17 cellular contexts compared by ENCODE assay signal in genomic region chr14:35319509-35319908, GRCh38. TPM values are rescaled to one million over a fixed set of nuclear protein-coding genes. Genes with fewer than 3 reads are reported as not detected.
DNase-seq lines count a peak whose midpoint lies in the region; ATAC-seq and TF ChIP-seq lines count a peak whose summit lies in the region.
"Had no signal": no experiment of that assay in that cellular context is flagged by ENCODE, and none has a peak within 500 bp of the region (broad histone marks: within the 10 kb centered on the region; RNA-seq: fewer than 3 reads in every experiment).

No MANE protein-coding gene starts in this region.

- no peak overlapping the region for H3K4me3 Mint-ChIP-seq in activated CD8-positive, alpha-beta T cell treated with anti-CD3 and anti-CD28 coated beads for 36 hours
- H3K4me3 Mint-ChIP-seq in activated CD8-positive, alpha-beta T cell treated with anti-CD3 and anti-CD28 coated beads, Interleukin-2, amount 10 ng/mL, durations not matched to agents 7 days and 5 days: no peak overlapping the region
- H3K4me3 Mint-ChIP-seq in natural killer cell treated with Interleukin-12 subunit alpha and Interleukin-12 subunit beta and Interleukin-15 and Interleukin-18, amount 100 ng/mL, for 72 hours: no peak overlapping the region
- no peak overlapping the region for H3K4me3 Mint-ChIP-seq in natural killer cell
- no peak overlapping the region for H3K4me3 Mint-ChIP-seq in WTC11
- H3K4me3 Mint-ChIP-seq: CD8-positive, alpha-beta memory T cell; H9 had no signal

- H3K27me3 ChIP-seq in vagina: no peaks in the 10 kb centered on the region
- H3K27me3 ChIP-seq: BLaER1 had no signal

- H3K27ac Mint-ChIP-seq in activated CD8-positive, alpha-beta T cell treated with anti-CD3 and anti-CD28 coated beads for 36 hours: peak overlapping the region; percentile 16
- H3K27ac Mint-ChIP-seq in activated CD8-positive, alpha-beta T cell treated with anti-CD3 and anti-CD28 coated beads, Interleukin-2, amount 10 ng/mL, durations not matched to agents 7 days and 5 days: no peak overlapping the region
- H3K27ac Mint-ChIP-seq in natural killer cell treated with Interleukin-12 subunit alpha and Interleukin-12 subunit beta and Interleukin-15 and Interleukin-18, amount 100 ng/mL, for 72 hours: peak overlapping the region; percentile 14 to 33
- H3K27ac Mint-ChIP-seq in natural killer cell (peak overlapping the region in 1 of 2 donors; percentile 45), WTC11 (0 out of 2 replicates have a peak overlapping the region, but pooled peaks have one; percentile 7)

- intact Hi-C loops in activated CD8-positive, alpha-beta T cell treated with anti-CD3 and anti-CD28 coated beads for 36 hours (cut with micrococcal nuclease): no loop called here
- intact Hi-C loops in natural killer cell (cut with micrococcal nuclease) (no loop called here), vagina (cut with DNase I) (no loop called here)

- no peak overlapping the region for H3K27ac ChIP-seq in vagina
- H3K27ac ChIP-seq: BLaER1 had no signal

- no peak for TF ChIP-seq POLR2A in vagina (IDR thresholded peaks at IDR 0.05)

- ATAC-seq in activated CD8-positive, alpha-beta T cell treated with anti-CD3 and anti-CD28 coated beads for 36 hours: no peak
- no peak for ATAC-seq in activated CD8-positive, alpha-beta T cell treated with anti-CD3 and anti-CD28 coated beads, Interleukin-2, amount 10 ng/mL, durations not matched to agents 7 days and 5 days
- no peak for ATAC-seq in natural killer cell treated with Interleukin-12 subunit alpha and Interleukin-12 subunit beta and Interleukin-15 and Interleukin-18, amount 100 ng/mL, for 72 hours
- ATAC-seq in natural killer cell: no peak
- no peak for ATAC-seq in WTC11
- ATAC-seq: GM12878 had no signal

- H3K4me1 Mint-ChIP-seq in activated CD8-positive, alpha-beta T cell treated with anti-CD3 and anti-CD28 coated beads for 36 hours (ENCODE audit: low read depth): peaks cover 11% of the 10 kb centered on the region
- peaks cover 20% of the 10 kb centered on the region for H3K4me1 Mint-ChIP-seq in activated CD8-positive, alpha-beta T cell treated with anti-CD3 and anti-CD28 coated beads, Interleukin-2, amount 10 ng/mL, durations not matched to agents 7 days and 5 days (ENCODE audit: low read depth)
- H3K4me1 Mint-ChIP-seq in natural killer cell treated with Interleukin-12 subunit alpha and Interleukin-12 subunit beta and Interleukin-15 and Interleukin-18, amount 100 ng/mL, for 72 hours (ENCODE audit: low read depth in 2 of 2): peaks cover 0 to 7% of the 10 kb centered on the region in 2 donors
- H3K4me1 Mint-ChIP-seq in natural killer cell: peaks cover 0 to 4% of the 10 kb centered on the region in 2 donors
- H3K4me1 Mint-ChIP-seq in WTC11: no peaks in the 10 kb centered on the region
- H3K4me1 Mint-ChIP-seq: H9 had no signal

- H3K27me3 Mint-ChIP-seq in activated CD8-positive, alpha-beta T cell treated with anti-CD3 and anti-CD28 coated beads for 36 hours: no peaks in the 10 kb centered on the region
- H3K27me3 Mint-ChIP-seq in activated CD8-positive, alpha-beta T cell treated with anti-CD3 and anti-CD28 coated beads, Interleukin-2, amount 10 ng/mL, durations not matched to agents 7 days and 5 days (ENCODE audit: low read depth): no peaks in the 10 kb centered on the region
- no peaks in the 10 kb centered on the region for H3K27me3 Mint-ChIP-seq in natural killer cell treated with Interleukin-12 subunit alpha and Interleukin-12 subunit beta and Interleukin-15 and Interleukin-18, amount 100 ng/mL, for 72 hours
- H3K27me3 Mint-ChIP-seq in natural killer cell (ENCODE audit: low read depth in 2 of 2) (no peaks in the 10 kb centered on the region), WTC11 (ENCODE audit: low read depth) (no peaks in the 10 kb centered on the region)
- H3K27me3 Mint-ChIP-seq: CD8-positive, alpha-beta memory T cell had no signal

- no peak overlapping the region for H3K4me3 ChIP-seq in vagina
- H3K4me3 ChIP-seq: BLaER1, GM12878 had no signal

- peaks cover 29% of the 10 kb centered on the region for H3K36me3 Mint-ChIP-seq in activated CD8-positive, alpha-beta T cell treated with anti-CD3 and anti-CD28 coated beads for 36 hours (ENCODE audit: low read depth)
- peaks cover 33% of the 10 kb centered on the region for H3K36me3 Mint-ChIP-seq in activated CD8-positive, alpha-beta T cell treated with anti-CD3 and anti-CD28 coated beads, Interleukin-2, amount 10 ng/mL, durations not matched to agents 7 days and 5 days (ENCODE audit: low read depth)
- H3K36me3 Mint-ChIP-seq in natural killer cell treated with Interleukin-12 subunit alpha and Interleukin-12 subunit beta and Interleukin-15 and Interleukin-18, amount 100 ng/mL, for 72 hours: peaks cover 13% of the 10 kb centered on the region
- no peaks in the 10 kb centered on the region for H3K36me3 Mint-ChIP-seq in natural killer cell
- peaks cover 26% of the 10 kb centered on the region for H3K36me3 Mint-ChIP-seq in WTC11

- H3K9me3 ChIP-seq in vagina: no peaks in the 10 kb centered on the region
- H3K9me3 ChIP-seq: BLaER1 had no signal

- CTCF ChIA-PET in activated CD8-positive, alpha-beta T cell treated with anti-CD3 and anti-CD28 coated beads for 36 hours (lab: Charles Lee): interaction anchor here (0.9 to 1.5 kb wide), 5 partner anchors 11 to 179 kb away, joined by 3 read pairs; no protein-coding TSS in a partner anchor
- CTCF ChIA-PET in activated CD8-positive, alpha-beta T cell treated with anti-CD3 and anti-CD28 coated beads, Interleukin-2, amount 10 ng/mL, durations not matched to agents 7 days and 5 days (lab: Charles Lee): interaction anchor here (1.0 kb wide), 1 partner anchor 12 kb away, joined by 3 read pairs; no protein-coding TSS in a partner anchor
- CTCF ChIA-PET in WTC11 (lab: Charles Lee): interaction anchor here (0.6 kb wide), 1 partner anchor 119 kb away, joined by 3 read pairs; no protein-coding TSS in a partner anchor

- POLR2A ChIA-PET in activated CD8-positive, alpha-beta T cell treated with anti-CD3 and anti-CD28 coated beads for 36 hours (lab: Charles Lee): interaction anchor here (0.7 to 1.6 kb wide), 4 partner anchors 15 to 85 kb away, joined by 3 to 4 read pairs (median 4); partner anchors contain the start of gene NFKBIA
- POLR2A ChIA-PET in activated CD8-positive, alpha-beta T cell treated with anti-CD3 and anti-CD28 coated beads, Interleukin-2, amount 10 ng/mL, durations not matched to agents 7 days and 5 days (lab: Charles Lee): interaction anchor here (0.8 to 1.8 kb wide), 2 partner anchors 83 to 84 kb away, joined by 3 to 4 read pairs; no protein-coding TSS in a partner anchor
- POLR2A ChIA-PET in WTC11 (lab: Charles Lee): no interaction called here

- no peak for TF ChIP-seq CTCF in activated CD8-positive, alpha-beta T cell treated with anti-CD3 and anti-CD28 coated beads for 36 hours (IDR thresholded peaks at IDR 0.05)
- TF ChIP-seq CTCF in natural killer cell (IDR thresholded peaks at IDR 0.05) (no peak), WTC11 (IDR thresholded peaks at IDR 0.05) (no peak), vagina (IDR thresholded peaks at IDR 0.05) (no peak)

- no peaks in the 10 kb centered on the region for H3K9me3 Mint-ChIP-seq in activated CD8-positive, alpha-beta T cell treated with anti-CD3 and anti-CD28 coated beads for 36 hours
- H3K9me3 Mint-ChIP-seq in activated CD8-positive, alpha-beta T cell treated with anti-CD3 and anti-CD28 coated beads, Interleukin-2, amount 10 ng/mL, durations not matched to agents 7 days and 5 days (ENCODE audit: insufficient read depth): no peaks in the 10 kb centered on the region
- H3K9me3 Mint-ChIP-seq in natural killer cell treated with Interleukin-12 subunit alpha and Interleukin-12 subunit beta and Interleukin-15 and Interleukin-18, amount 100 ng/mL, for 72 hours: no peaks in the 10 kb centered on the region
- H3K9me3 Mint-ChIP-seq in natural killer cell (no peaks in the 10 kb centered on the region), WTC11 (no peaks in the 10 kb centered on the region)
- H3K9me3 Mint-ChIP-seq: CD8-positive, alpha-beta memory T cell; H9 had no signal

- no peak for DNase-seq in activated CD8-positive, alpha-beta T cell treated with anti-CD3 and anti-CD28 coated beads for 36 hours
- no peak for DNase-seq in activated CD8-positive, alpha-beta T cell treated with anti-CD3 and anti-CD28 coated beads, Interleukin-2, amount 10 ng/mL, durations not matched to agents 7 days and 5 days
- DNase-seq in natural killer cell treated with Interleukin-12 subunit alpha and Interleukin-12 subunit beta and Interleukin-15 and Interleukin-18, amount 100 ng/mL, for 72 hours (ENCODE audit: low spot score): no peak
- DNase-seq in natural killer cell (no peak), WTC11 (ENCODE audit: low spot score) (no peak), T1000 (lab: John Stamatoyannopoulos, UW) (no peak), vagina (ENCODE audit: extremely low spot score in 2 of 2) (no peak)
- DNase-seq: 8988T; CD8-positive, alpha-beta memory T cell; COR-L47; DMS 273 treated with DMSO at 0.1 percent for 48 hours; DMS53; DND-41; EL; H9 had no signal

- H3K4me1 ChIP-seq in vagina: no peaks in the 10 kb centered on the region

- peaks cover 0 to 43% of the 10 kb centered on the region in 2 donors for H3K36me3 ChIP-seq in vagina

TF ChIP-seq in WTC11, 78 proteins besides CTCF, POLR2A, EP300 and RAD21:
- TF ChIP-seq SP1 (CRISPR knock-in tag; conservative IDR thresholded peaks at IDR 0.05) (no peak), ATF3 (CRISPR knock-in tag; conservative IDR thresholded peaks at IDR 0.05) (no peak), GABPB1 (CRISPR knock-in tag; IDR thresholded peaks at IDR 0.05) (no peak), CREM (CRISPR knock-in tag; IDR thresholded peaks at IDR 0.05) (no peak)
TF ChIP-seq in WTC11: peak in this region for 0.

RNA-seq across cellular contexts. Expression of gene PSMA6, which starts 27.3 kb away (rescaled TPM):
- total RNA-seq in activated CD8-positive, alpha-beta T cell treated with anti-CD3 and anti-CD28 coated beads for 36 hours: 100 to 1,000 TPM; 361 to 393 TPM
- total RNA-seq in activated CD8-positive, alpha-beta T cell treated with anti-CD3 and anti-CD28 coated beads, Interleukin-2, amount 10 ng/mL, durations not matched to agents 7 days and 5 days: 100 to 1,000 TPM; 266 to 269 TPM
- 100 to 1,000 TPM; 464 to 704 TPM for total RNA-seq in natural killer cell treated with Interleukin-12 subunit alpha and Interleukin-12 subunit beta and Interleukin-15 and Interleukin-18, amount 100 ng/mL, for 72 hours
- 100 to 1,000 TPM; 130 to 141 (median 139) TPM for total RNA-seq in natural killer cell
- 197 to 215 TPM (median 210 TPM) in 3 replicates for total RNA-seq in WTC11 (2021)
- 76.9 TPM for total RNA-seq in vagina
